1 cellular context compared by ENCODE assay signal in the genomic region with DNA sequence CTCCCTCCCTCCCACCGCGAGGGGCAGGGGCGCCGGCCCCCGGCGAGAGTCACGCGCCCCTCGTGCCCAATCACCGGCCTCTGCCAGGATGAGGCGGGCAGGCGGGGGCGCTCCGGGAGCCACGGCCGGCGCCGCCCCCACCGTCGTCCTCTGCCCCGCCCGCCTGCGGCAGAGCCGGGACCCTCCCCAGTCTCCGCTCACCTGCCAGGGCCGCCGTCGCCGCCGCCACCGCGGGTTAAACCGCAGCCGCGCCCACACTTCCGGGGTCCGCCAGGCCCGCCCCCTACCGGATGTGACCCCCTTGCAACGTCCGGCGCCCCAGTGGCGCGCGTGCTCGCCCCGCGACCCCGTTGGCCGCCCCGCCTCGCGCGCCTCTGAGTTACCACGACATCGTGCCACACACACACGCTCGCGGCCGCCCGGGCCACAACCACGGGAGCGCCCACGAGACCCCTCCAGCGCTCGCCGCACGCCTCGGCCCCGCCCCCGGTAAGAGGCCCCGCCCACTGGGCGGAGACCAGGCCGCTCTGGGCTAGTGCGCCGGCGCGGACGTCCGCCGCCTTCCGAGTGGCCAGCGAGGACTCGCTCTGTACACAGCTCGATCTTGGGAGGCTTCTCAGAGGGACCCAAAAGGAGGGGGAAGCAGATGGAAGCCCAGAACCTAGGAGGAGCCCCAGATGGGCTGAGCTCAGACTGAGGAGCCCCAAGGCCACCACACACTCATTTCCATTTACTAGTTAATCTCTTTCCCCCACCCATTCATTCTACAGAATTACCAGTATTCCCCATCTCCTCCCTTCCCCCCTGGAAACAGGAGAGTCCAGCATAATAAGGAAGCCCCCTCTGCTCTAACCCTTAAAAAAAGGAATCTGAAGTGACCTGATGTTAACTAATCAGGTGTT.
TF ChIP-seq lines count a peak whose summit lies in the region.

A gene (minus strand): TSS at position 237 of the 902 bp plus-strand sequence. CDS start 22,597 bp downstream, outside the sequence.

TF ChIP-seq in HepG2, 621 proteins besides CTCF, POLR2A, EP300 and RAD21 (continued from another document and continues in another):
- TF ChIP-seq, protein P1, sequence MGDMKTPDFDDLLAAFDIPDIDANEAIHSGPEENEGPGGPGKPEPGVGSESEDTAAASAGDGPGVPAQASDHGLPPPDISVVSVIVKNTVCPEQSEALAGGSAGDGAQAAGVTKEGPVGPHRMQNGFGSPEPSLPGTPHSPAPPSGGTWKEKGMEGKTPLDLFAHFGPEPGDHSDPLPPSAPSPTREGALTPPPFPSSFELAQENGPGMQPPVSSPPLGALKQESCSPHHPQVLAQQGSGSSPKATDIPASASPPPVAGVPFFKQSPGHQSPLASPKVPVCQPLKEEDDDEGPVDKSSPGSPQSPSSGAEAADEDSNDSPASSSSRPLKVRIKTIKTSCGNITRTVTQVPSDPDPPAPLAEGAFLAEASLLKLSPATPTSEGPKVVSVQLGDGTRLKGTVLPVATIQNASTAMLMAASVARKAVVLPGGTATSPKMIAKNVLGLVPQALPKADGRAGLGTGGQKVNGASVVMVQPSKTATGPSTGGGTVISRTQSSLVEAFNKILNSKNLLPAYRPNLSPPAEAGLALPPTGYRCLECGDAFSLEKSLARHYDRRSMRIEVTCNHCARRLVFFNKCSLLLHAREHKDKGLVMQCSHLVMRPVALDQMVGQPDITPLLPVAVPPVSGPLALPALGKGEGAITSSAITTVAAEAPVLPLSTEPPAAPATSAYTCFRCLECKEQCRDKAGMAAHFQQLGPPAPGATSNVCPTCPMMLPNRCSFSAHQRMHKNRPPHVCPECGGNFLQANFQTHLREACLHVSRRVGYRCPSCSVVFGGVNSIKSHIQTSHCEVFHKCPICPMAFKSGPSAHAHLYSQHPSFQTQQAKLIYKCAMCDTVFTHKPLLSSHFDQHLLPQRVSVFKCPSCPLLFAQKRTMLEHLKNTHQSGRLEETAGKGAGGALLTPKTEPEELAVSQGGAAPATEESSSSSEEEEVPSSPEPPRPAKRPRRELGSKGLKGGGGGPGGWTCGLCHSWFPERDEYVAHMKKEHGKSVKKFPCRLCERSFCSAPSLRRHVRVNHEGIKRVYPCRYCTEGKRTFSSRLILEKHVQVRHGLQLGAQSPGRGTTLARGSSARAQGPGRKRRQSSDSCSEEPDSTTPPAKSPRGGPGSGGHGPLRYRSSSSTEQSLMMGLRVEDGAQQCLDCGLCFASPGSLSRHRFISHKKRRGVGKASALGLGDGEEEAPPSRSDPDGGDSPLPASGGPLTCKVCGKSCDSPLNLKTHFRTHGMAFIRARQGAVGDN (CRISPR knock-in tag; IDR thresholded peaks at IDR 0.05) = peak; percentile 89
- TF ChIP-seq TEAD2 (CRISPR knock-in tag; IDR thresholded peaks at IDR 0.05) (no peak), ZMYM3 (CRISPR knock-in tag; IDR thresholded peaks at IDR 0.05) (no peak), SRSF4 (IDR thresholded peaks at IDR 0.05; ENCODE audit: low read depth, low read length, poor library complexity, severe bottlenecking) (no peak), EED (CRISPR knock-in tag; IDR thresholded peaks at IDR 0.05) (peak; percentile 80; the same call in 1 of the 2 replicates), CBX1 (IDR thresholded peaks at IDR 0.05; ENCODE audit: low read depth) (no peak), ZBTB42 (CRISPR knock-in tag; IDR thresholded peaks at IDR 0.05) (no peak), MXI1 (IDR thresholded peaks at IDR 0.05; ENCODE audit: borderline replicate concordance, low read depth, low read length) (peak; percentile 59; the same call in 2 of the 3 replicates), ZNF235 (CRISPR knock-in tag; IDR thresholded peaks at IDR 0.05; ENCODE audit: borderline replicate concordance) (no peak), TGIF2 (CRISPR knock-in tag; IDR thresholded peaks at IDR 0.05) (no peak), MIXL1 (CRISPR knock-in tag; IDR thresholded peaks at IDR 0.05) (no peak), GATA4 (IDR thresholded peaks at IDR 0.05; ENCODE audit: borderline replicate concordance, low read depth) (peak; percentile 36; the same call in 1 of the 2 replicates), KDM5B (CRISPR knock-in tag; IDR thresholded peaks at IDR 0.05; ENCODE audit: borderline replicate concordance) (peak; percentile 88; the same call in 1 of the 2 replicates), RARA (CRISPR knock-in tag; IDR thresholded peaks at IDR 0.05) (no peak), ZFX (CRISPR knock-in tag; IDR thresholded peaks at IDR 0.05; ENCODE audit: low read depth) (peak; percentile 58; the same call in 1 of the 2 replicates), ZNF782 (CRISPR knock-in tag; IDR thresholded peaks at IDR 0.05; ENCODE audit: borderline replicate concordance) (no peak), KMT2A (CRISPR knock-in tag; IDR thresholded peaks at IDR 0.05) (0 out of 2 replicates have a peak, but pooled peaks have one; percentile 6), ZNF768 (CRISPR knock-in tag; IDR thresholded peaks at IDR 0.05) (0 out of 2 replicates have a peak, but pooled peaks have one; percentile 34), ZNF749 (CRISPR knock-in tag; IDR thresholded peaks at IDR 0.05; ENCODE audit: borderline replicate concordance) (no peak; the same call in 1 of the 2 replicates), RFX5 (IDR thresholded peaks at IDR 0.05; ENCODE audit: low read depth, low read length) (no peak), RBFOX2 (IDR thresholded peaks at IDR 0.05; ENCODE audit: low read depth, low read length) (peak; percentile 97), RARG (CRISPR knock-in tag; IDR thresholded peaks at IDR 0.05; ENCODE audit: low read depth) (no peak), GABPA (IDR thresholded peaks at IDR 0.05; ENCODE audit: low read depth, low read length) (peak; percentile 94), GABPA (CRISPR knock-in tag; IDR thresholded peaks at IDR 0.05; ENCODE audit: low read depth) (peak; percentile 81), SIX4 (CRISPR knock-in tag; IDR thresholded peaks at IDR 0.05) (no peak), ELF4 (CRISPR knock-in tag; IDR thresholded peaks at IDR 0.05; ENCODE audit: borderline replicate concordance) (peak; percentile 78; the same call in 1 of the 2 replicates), ZNF282 (IDR thresholded peaks at IDR 0.05; ENCODE audit: partially characterized antibody) (no peak), ZNF256 (CRISPR knock-in tag; conservative IDR thresholded peaks at IDR 0.05) (no peak), ZNF709 (CRISPR knock-in tag; IDR thresholded peaks at IDR 0.05) (peak; percentile 83; the same call in 1 of the 2 replicates), SAP130 (CRISPR knock-in tag; IDR thresholded peaks at IDR 0.05; ENCODE audit: low read depth) (peak; percentile 81), ZNF776 (CRISPR knock-in tag; IDR thresholded peaks at IDR 0.05) (0 out of 2 replicates have a peak, but pooled peaks have one; percentile 13), ZNF292 (CRISPR knock-in tag; IDR thresholded peaks at IDR 0.05; ENCODE audit: borderline replicate concordance, low read depth) (no peak), ARNT (IDR thresholded peaks at IDR 0.05) (no peak), ISX (CRISPR knock-in tag; conservative IDR thresholded peaks at IDR 0.05) (no peak), ZFY (CRISPR knock-in tag; IDR thresholded peaks at IDR 0.05) (peak; percentile 71), ZNF775 (CRISPR knock-in tag; IDR thresholded peaks at IDR 0.05; ENCODE audit: borderline replicate concordance) (no peak), NFATC3 (CRISPR knock-in tag; IDR thresholded peaks at IDR 0.05) (no peak), GABPB1 (CRISPR knock-in tag; IDR thresholded peaks at IDR 0.05) (peak; percentile 92)
- TF ChIP-seq, protein P2, sequence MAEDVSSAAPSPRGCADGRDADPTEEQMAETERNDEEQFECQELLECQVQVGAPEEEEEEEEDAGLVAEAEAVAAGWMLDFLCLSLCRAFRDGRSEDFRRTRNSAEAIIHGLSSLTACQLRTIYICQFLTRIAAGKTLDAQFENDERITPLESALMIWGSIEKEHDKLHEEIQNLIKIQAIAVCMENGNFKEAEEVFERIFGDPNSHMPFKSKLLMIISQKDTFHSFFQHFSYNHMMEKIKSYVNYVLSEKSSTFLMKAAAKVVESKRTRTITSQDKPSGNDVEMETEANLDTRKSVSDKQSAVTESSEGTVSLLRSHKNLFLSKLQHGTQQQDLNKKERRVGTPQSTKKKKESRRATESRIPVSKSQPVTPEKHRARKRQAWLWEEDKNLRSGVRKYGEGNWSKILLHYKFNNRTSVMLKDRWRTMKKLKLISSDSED (CRISPR knock-in tag; IDR thresholded peaks at IDR 0.05) = no peak; the same call in 1 of the 2 replicates
- TF ChIP-seq, protein P3, sequence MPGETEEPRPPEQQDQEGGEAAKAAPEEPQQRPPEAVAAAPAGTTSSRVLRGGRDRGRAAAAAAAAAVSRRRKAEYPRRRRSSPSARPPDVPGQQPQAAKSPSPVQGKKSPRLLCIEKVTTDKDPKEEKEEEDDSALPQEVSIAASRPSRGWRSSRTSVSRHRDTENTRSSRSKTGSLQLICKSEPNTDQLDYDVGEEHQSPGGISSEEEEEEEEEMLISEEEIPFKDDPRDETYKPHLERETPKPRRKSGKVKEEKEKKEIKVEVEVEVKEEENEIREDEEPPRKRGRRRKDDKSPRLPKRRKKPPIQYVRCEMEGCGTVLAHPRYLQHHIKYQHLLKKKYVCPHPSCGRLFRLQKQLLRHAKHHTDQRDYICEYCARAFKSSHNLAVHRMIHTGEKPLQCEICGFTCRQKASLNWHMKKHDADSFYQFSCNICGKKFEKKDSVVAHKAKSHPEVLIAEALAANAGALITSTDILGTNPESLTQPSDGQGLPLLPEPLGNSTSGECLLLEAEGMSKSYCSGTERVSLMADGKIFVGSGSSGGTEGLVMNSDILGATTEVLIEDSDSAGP (CRISPR knock-in tag; IDR thresholded peaks at IDR 0.05; ENCODE audit: borderline replicate concordance) = peak; percentile 35; the same call in 1 of the 2 replicates
- TF ChIP-seq, protein P4, sequence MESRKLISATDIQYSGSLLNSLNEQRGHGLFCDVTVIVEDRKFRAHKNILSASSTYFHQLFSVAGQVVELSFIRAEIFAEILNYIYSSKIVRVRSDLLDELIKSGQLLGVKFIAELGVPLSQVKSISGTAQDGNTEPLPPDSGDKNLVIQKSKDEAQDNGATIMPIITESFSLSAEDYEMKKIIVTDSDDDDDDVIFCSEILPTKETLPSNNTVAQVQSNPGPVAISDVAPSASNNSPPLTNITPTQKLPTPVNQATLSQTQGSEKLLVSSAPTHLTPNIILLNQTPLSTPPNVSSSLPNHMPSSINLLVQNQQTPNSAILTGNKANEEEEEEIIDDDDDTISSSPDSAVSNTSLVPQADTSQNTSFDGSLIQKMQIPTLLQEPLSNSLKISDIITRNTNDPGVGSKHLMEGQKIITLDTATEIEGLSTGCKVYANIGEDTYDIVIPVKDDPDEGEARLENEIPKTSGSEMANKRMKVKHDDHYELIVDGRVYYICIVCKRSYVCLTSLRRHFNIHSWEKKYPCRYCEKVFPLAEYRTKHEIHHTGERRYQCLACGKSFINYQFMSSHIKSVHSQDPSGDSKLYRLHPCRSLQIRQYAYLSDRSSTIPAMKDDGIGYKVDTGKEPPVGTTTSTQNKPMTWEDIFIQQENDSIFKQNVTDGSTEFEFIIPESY (CRISPR knock-in tag; IDR thresholded peaks at IDR 0.05) = no peak
- TF ChIP-seq, protein P5, sequence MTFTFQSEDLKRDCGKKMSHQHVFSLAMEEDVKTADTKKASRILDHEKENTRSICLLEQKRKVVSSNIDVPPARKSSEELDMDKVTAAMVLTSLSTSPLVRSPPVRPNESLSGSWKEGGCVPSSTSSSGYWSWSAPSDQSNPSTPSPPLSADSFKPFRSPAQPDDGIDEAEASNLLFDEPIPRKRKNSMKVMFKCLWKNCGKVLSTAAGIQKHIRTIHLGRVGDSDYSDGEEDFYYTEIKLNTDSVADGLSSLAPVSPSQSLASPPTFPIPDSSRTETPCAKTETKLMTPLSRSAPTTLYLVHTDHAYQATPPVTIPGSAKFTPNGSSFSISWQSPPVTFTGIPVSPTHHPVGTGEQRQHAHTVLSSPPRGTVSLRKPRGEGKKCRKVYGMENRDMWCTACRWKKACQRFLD (CRISPR knock-in tag; IDR thresholded peaks at IDR 0.05; ENCODE audit: borderline replicate concordance) = no peak
- TF ChIP-seq, protein P6, sequence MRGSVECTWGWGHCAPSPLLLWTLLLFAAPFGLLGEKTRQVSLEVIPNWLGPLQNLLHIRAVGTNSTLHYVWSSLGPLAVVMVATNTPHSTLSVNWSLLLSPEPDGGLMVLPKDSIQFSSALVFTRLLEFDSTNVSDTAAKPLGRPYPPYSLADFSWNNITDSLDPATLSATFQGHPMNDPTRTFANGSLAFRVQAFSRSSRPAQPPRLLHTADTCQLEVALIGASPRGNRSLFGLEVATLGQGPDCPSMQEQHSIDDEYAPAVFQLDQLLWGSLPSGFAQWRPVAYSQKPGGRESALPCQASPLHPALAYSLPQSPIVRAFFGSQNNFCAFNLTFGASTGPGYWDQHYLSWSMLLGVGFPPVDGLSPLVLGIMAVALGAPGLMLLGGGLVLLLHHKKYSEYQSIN (CRISPR knock-in tag; IDR thresholded peaks at IDR 0.05; ENCODE audit: borderline replicate concordance) = no peak
- TF ChIP-seq, protein P7, sequence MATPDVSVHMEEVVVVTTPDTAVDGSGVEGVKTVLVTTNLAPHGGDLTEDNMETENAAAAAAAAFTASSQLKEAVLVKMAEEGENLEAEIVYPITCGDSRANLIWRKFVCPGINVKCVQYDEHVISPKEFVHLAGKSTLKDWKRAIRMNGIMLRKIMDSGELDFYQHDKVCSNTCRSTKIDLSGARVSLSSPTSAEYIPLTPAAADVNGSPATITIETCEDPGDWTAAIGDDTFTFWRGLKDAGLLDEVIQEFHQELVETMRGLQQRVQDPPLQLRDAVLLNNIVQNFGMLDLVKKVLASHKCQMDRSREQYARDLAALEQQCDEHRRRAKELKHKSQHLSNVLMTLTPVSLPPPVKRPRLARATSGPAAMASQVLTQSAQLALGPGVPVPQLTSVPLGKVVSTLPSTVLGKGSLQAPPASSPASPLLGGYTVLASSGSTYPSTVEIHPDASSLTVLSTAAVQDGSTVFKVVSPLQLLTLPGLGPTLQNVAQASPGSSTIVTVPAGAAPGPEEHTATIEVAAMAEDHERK (CRISPR knock-in tag; IDR thresholded peaks at IDR 0.05; ENCODE audit: low read depth) = no peak
- TF ChIP-seq, protein P8, sequence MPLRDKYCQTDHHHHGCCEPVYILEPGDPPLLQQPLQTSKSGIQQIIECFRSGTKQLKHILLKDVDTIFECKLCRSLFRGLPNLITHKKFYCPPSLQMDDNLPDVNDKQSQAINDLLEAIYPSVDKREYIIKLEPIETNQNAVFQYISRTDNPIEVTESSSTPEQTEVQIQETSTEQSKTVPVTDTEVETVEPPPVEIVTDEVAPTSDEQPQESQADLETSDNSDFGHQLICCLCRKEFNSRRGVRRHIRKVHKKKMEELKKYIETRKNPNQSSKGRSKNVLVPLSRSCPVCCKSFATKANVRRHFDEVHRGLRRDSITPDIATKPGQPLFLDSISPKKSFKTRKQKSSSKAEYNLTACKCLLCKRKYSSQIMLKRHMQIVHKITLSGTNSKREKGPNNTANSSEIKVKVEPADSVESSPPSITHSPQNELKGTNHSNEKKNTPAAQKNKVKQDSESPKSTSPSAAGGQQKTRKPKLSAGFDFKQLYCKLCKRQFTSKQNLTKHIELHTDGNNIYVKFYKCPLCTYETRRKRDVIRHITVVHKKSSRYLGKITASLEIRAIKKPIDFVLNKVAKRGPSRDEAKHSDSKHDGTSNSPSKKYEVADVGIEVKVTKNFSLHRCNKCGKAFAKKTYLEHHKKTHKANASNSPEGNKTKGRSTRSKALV (CRISPR knock-in tag; IDR thresholded peaks at IDR 0.05) = no peak
